ENCODE assay signal across 8 cellular contexts in genomic region chr1:36155560-36156328, GRCh38. TPM values are rescaled to one million over a fixed set of nuclear protein-coding genes. Genes with fewer than 3 reads are reported as not detected.
DNase-seq lines count a peak whose midpoint lies in the region; ATAC-seq and TF ChIP-seq lines count a peak whose summit lies in the region.

MAP7D1 (plus strand) TSS chr1:36156160; CDS start chr1:36156418, 258 bp downstream.

- H3K4me3 ChIP-seq in GM23338 = peak within 1 kb of the TSS; percentile 94
- peak within 1 kb of the TSS; percentile 94 for H3K4me3 ChIP-seq in MG63

- H3K79me2 ChIP-seq in GM23338 (replicated peaks; ENCODE audit: insufficient read depth) = peaks cover 14% of the 10 kb centered on the region

- no peaks in the 10 kb centered on the region for H3K36me3 ChIP-seq in GM23338 (ENCODE audit: insufficient read depth)
- peaks cover 36% of the 10 kb centered on the region for H3K36me3 ChIP-seq in MG63

- H3K27ac Mint-ChIP-seq in GM23338 = peak within 1 kb of the TSS; percentile 36; the same call in 1 of the 2 replicates
- H3K27ac Mint-ChIP-seq in type B pancreatic cell = peak within 1 kb of the TSS; percentile 93

- H3K9me3 Mint-ChIP-seq in GM23338 = no peaks in the 10 kb centered on the region
- no peaks in the 10 kb centered on the region for H3K9me3 Mint-ChIP-seq in type B pancreatic cell

- 0 out of 2 replicates have a peak, but pooled peaks cover 3% of the 10 kb centered on the region for H3F3A ChIP-seq in GM23338 (replicated peaks; ENCODE audit: low read depth)

- DNase-seq in Daoy (ENCODE audit: low read depth) (peak; percentile 93), GM23338 (ENCODE audit: low spot score) (peak; percentile 88), MG63 (peak; percentile 88), T follicular helper cell (ENCODE audit: low read depth) (peak; percentile 82), cardiac septum (ENCODE audit: low spot score) (peak; percentile 96), posterior cingulate gyrus (peak; percentile 72 to 98 (median 88)), type B pancreatic cell (ENCODE audit: extremely low spot score, unreplicated experiment) (peak; percentile 87)
- peak; percentile 59 for DNase-seq in activated naive CD8-positive, alpha-beta T cell treated with anti-CD3 and anti-CD28 coated beads, Interleukin-2, amount 50 U/mL, for 16 hours (ENCODE audit: low read depth, low spot score)

- no peaks in the 10 kb centered on the region for H3K9me3 ChIP-seq in MG63

- H3K27me3 ChIP-seq in GM23338 (ENCODE audit: insufficient read depth) (peaks cover 49% of the 10 kb centered on the region), MG63 (no peaks in the 10 kb centered on the region)

- ATAC-seq in GM23338 = peak; percentile 36

- H3K36me3 Mint-ChIP-seq in GM23338 (ENCODE audit: low read depth) (peaks cover 8% of the 10 kb centered on the region), type B pancreatic cell (peaks cover 9% of the 10 kb centered on the region)

- H3K4me1 Mint-ChIP-seq in GM23338 (peaks cover 45% of the 10 kb centered on the region), type B pancreatic cell (ENCODE audit: unreplicated experiment) (peaks cover 42% of the 10 kb centered on the region)

- H3K9me2 ChIP-seq in GM23338 (ENCODE audit: insufficient read depth) = no peaks in the 10 kb centered on the region

- peak within 1 kb of the TSS; percentile 97 for H2AFZ ChIP-seq in GM23338

- H3K27me3 Mint-ChIP-seq in GM23338 (ENCODE audit: insufficient read depth, low read depth, poor library complexity) = peaks cover 45% of the 10 kb centered on the region
- H3K27me3 Mint-ChIP-seq in type B pancreatic cell = no peaks in the 10 kb centered on the region

- H4K20me1 ChIP-seq in GM23338 (replicated peaks; ENCODE audit: insufficient read depth) = no peaks in the 10 kb centered on the region; the same call in 1 of the 2 replicates

- H3K4me3 Mint-ChIP-seq in GM23338 (peak within 1 kb of the TSS; percentile 86), type B pancreatic cell (peak within 1 kb of the TSS; percentile 90)

- intact Hi-C loops in cardiac septum (cut with DNase I) (loop anchor here (2.0 kb wide), 3 partner anchors 19 to 231 kb away; partner anchors contain the start of gene THRAP3), posterior cingulate gyrus (cut with DNase I) (loop anchor here (10.0 kb wide), 1 partner anchor 209 kb away; no protein-coding TSS in a partner anchor)

- peaks cover 36% of the 10 kb centered on the region for H3K4me1 ChIP-seq in GM23338 (ENCODE audit: insufficient read depth)

- TF ChIP-seq CTCF in GM23338 (conservative IDR thresholded peaks at IDR 0.05; ENCODE audit: low read depth in 2 of 2) = no peak
- TF ChIP-seq CTCF in type B pancreatic cell (conservative IDR thresholded peaks at IDR 0.05) = no peak

- peak within 1 kb of the TSS; percentile 98 for H3K4me2 ChIP-seq in GM23338

- H3K27ac ChIP-seq in GM23338 (ENCODE audit: low read depth) = no peak within 1 kb of the TSS

TF ChIP-seq in GM23338, 12 proteins besides CTCF, POLR2A, EP300 and RAD21:
- TF ChIP-seq ZNF114 (CRISPR knock-in tag; IDR thresholded peaks at IDR 0.05) (no peak), POLR2AphosphoS5 (IDR thresholded peaks at IDR 0.05; ENCODE audit: low read depth) (peak; percentile 43; the same call in 1 of the 2 replicates)

RNA-seq across cellular contexts. Expression of gene MAP7D1, which starts in this region (rescaled TPM):
- total RNA-seq in Daoy (2014; rRNA removed; shearing (Covaris generic)) = 183 and 236 TPM in 2 replicates
- total RNA-seq in GM23338 (2014; rRNA removed; shearing (Covaris generic)) = 37.4 and 59.8 TPM in 2 replicates
- 13.8 and 14.7 TPM in 2 replicates for polyA plus RNA-seq in GM23338 (2016; fragmentation: Nextera tagmentation; extraction: Ambion mirVana)
- total RNA-seq in MG63 (2014; rRNA removed; shearing (Covaris generic); ENCODE audit: low replicate concordance) = 104 and 154 TPM in 2 replicates
- total RNA-seq in cardiac septum (262 TPM), type B pancreatic cell (ENCODE audit: low replicate concordance) (94.5 and 112 TPM in 2 replicates)
